Comparison of ENCODE assay signal across 8 cellular contexts in genomic region chr6:16409531-16410441, GRCh38.
A peak's percentile ranks its signal among the peaks of the same experiment; 100 is the strongest.
DNase-seq lines count a peak whose midpoint lies in the region; ATAC-seq and TF ChIP-seq lines count a peak whose summit lies in the region.

No MANE protein-coding gene starts in this region.

- H3K36me3 ChIP-seq in SJCRH30, result no peaks in the 10 kb centered on the region

- H3K9me3 Mint-ChIP-seq in activated naive CD8-positive, alpha-beta T cell treated with anti-CD3 and anti-CD28 coated beads, Interleukin-2, amount 50 U/mL, for 24 hours, result no peaks in the 10 kb centered on the region

- intact Hi-C loops in cardiac septum (cut with DNase I), result loop anchor here (2.0 to 10.0 kb wide), 2 partner anchors 77 to 355 kb away; partner anchors contain the start of gene ATXN1

- H3K27ac Mint-ChIP-seq in activated naive CD8-positive, alpha-beta T cell treated with anti-CD3 and anti-CD28 coated beads, Interleukin-2, amount 50 U/mL, for 24 hours, result no peak overlapping the region

- H3K27ac ChIP-seq in SJCRH30, result no peak overlapping the region

- no peaks in the 10 kb centered on the region for H3K4me1 ChIP-seq in SJCRH30

- TF ChIP-seq POLR2A in GM18505 (IDR thresholded peaks at IDR 0.05; ENCODE audit: borderline replicate concordance, extremely low read depth, insufficient read depth, insufficient read length), result no peak

- peak; percentile 35 for ATAC-seq in HG03432 (IDR thresholded peaks at IDR 0.05; ENCODE audit: unreplicated experiment)
- peak; percentile 55 for ATAC-seq in activated naive CD8-positive, alpha-beta T cell treated with anti-CD3 and anti-CD28 coated beads, Interleukin-2, amount 50 U/mL, for 24 hours
- no peak for ATAC-seq in GM18505 (IDR thresholded peaks at IDR 0.05; ENCODE audit: unreplicated experiment)
- no peak for ATAC-seq in GM19463 (IDR thresholded peaks at IDR 0.05; ENCODE audit: unreplicated experiment)

- H3K4me3 ChIP-seq in SJCRH30, result no peak overlapping the region

- no peaks in the 10 kb centered on the region for H3K36me3 Mint-ChIP-seq in activated naive CD8-positive, alpha-beta T cell treated with anti-CD3 and anti-CD28 coated beads, Interleukin-2, amount 50 U/mL, for 24 hours (ENCODE audit: low read depth)

- no peaks in the 10 kb centered on the region for H3K9me3 ChIP-seq in SJCRH30 (replicated peaks)

- H3K27me3 ChIP-seq in SJCRH30, result no peaks in the 10 kb centered on the region

- peaks cover 46% of the 10 kb centered on the region for H3K4me1 Mint-ChIP-seq in activated naive CD8-positive, alpha-beta T cell treated with anti-CD3 and anti-CD28 coated beads, Interleukin-2, amount 50 U/mL, for 24 hours

- H3K4me3 Mint-ChIP-seq in activated naive CD8-positive, alpha-beta T cell treated with anti-CD3 and anti-CD28 coated beads, Interleukin-2, amount 50 U/mL, for 24 hours, result no peak overlapping the region

- no peaks in the 10 kb centered on the region for H3K27me3 Mint-ChIP-seq in activated naive CD8-positive, alpha-beta T cell treated with anti-CD3 and anti-CD28 coated beads, Interleukin-2, amount 50 U/mL, for 24 hours

- peak; percentile 67 for DNase-seq in ELF-1 (ENCODE audit: low read depth, low spot score)
- peak; percentile 5 to 39 for DNase-seq in SJCRH30
- DNase-seq in activated naive CD8-positive, alpha-beta T cell treated with anti-CD3 and anti-CD28 coated beads, Interleukin-2, amount 50 U/mL, for 24 hours, result peak; percentile 56
- DNase-seq in cardiac septum (ENCODE audit: low spot score), result peak; percentile 85
- DNase-seq in pulmonary artery endothelial cell (ENCODE audit: low read depth, low spot score), result peak; percentile 11

Comparison
In these comparisons a context has a peak if more than half of its experiments do, and no peak if none do; other contexts are left out.
1. DNase-seq: peak in every context shown above with its lines; median percentile 85 in cardiac septum; 67 in ELF-1; 56 in activated naive CD8-positive, alpha-beta T cell treated with anti-CD3 and anti-CD28 coated beads, Interleukin-2, amount 50 U/mL, for 24 hours; 22 in SJCRH30; 11 in pulmonary artery endothelial cell.
2. ATAC-seq: peak in HG03432 (single experiment) and activated naive CD8-positive, alpha-beta T cell treated with anti-CD3 and anti-CD28 coated beads, Interleukin-2, amount 50 U/mL, for 24 hours (single experiment); none in GM18505 (single experiment) and GM19463 (single experiment).